ENCODE assay signal across 20 cellular contexts in the genomic region with DNA sequence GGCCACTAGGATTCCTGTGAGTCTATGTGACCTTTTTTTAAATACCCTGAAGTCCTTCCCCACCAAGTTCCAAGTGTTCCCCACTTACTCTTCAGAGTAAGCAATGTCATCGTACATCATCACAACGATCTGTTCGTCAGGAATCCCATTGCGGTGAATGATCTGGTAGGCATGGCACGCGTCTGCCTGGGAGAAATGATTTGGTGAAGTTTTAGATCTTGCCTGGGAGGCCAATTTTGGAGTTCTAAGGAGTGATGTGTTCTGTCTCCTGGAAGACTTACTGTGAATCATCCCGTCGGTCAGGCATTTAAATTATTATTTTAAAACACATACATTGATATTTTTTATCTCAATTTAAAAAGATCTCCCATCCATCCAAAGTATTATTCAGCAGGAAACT. TPM values are rescaled to one million over a fixed set of nuclear protein-coding genes. Genes with fewer than 3 reads are reported as not detected.
DNase-seq lines count a peak whose midpoint lies in the region; ATAC-seq and TF ChIP-seq lines count a peak whose summit lies in the region.
"Had no signal": no experiment of that assay in that cellular context is flagged by ENCODE, and none has a peak within 500 bp of the region (broad histone marks: within the 10 kb centered on the region; RNA-seq: fewer than 3 reads in every experiment).

No MANE protein-coding gene starts in this region.

- POLR2A ChIA-PET in IMR-90 (lab: Charles Lee; ENCODE audit: unreplicated experiment) = no interaction called here

- H4K20me1 ChIP-seq in IMR-90 (ENCODE audit: insufficient read depth, low read length) (no peaks in the 10 kb centered on the region), hepatocyte (ENCODE audit: insufficient read depth, poor library complexity, severe bottlenecking) (no peaks in the 10 kb centered on the region)

- H3K27me3 Mint-ChIP-seq in activated T-helper 1 cell treated with anti-CD3 and anti-CD28 coated beads, Interleukin-12 subunit alpha, Interleukin-12 subunit beta, Interleukin-2, Interleukin-4 antibody, amounts not matched to agents 30 ng/mL and 10 ng/mL and 1 ng/mL, durations not matched to agents 14 hours and 24 hours and 36 hours (ENCODE audit: insufficient read depth) = peaks cover 18% of the 10 kb centered on the region

- no peak overlapping the region for H3K18ac ChIP-seq in IMR-90 (ENCODE audit: low read depth, low read length)

- H3K4me1 Mint-ChIP-seq in activated T-helper 1 cell treated with anti-CD3 and anti-CD28 coated beads, Interleukin-12 subunit alpha, Interleukin-12 subunit beta, Interleukin-2, Interleukin-4 antibody, amounts not matched to agents 30 ng/mL and 10 ng/mL and 1 ng/mL, durations not matched to agents 14 hours and 24 hours and 36 hours (ENCODE audit: low read depth) = peaks cover 4% of the 10 kb centered on the region
- H3K4me1 Mint-ChIP-seq: H9 had no signal

- no peak for TF ChIP-seq RAD21 in IMR-90 (IDR thresholded peaks at IDR 0.05; ENCODE audit: low read length)

- H4K91ac ChIP-seq in IMR-90 (ENCODE audit: insufficient read depth, low read depth, low read length) = no peak overlapping the region

- H4K8ac ChIP-seq in IMR-90 (ENCODE audit: low read depth in 2 of 2, low read length in 2 of 2) = no peak overlapping the region

- dilution Hi-C loops in IMR-90 (cut with HindIII; ENCODE audit: low sequenced_read_pairs, unreplicated experiment) = no loop called here

- no peaks in the 10 kb centered on the region for H3K36me3 Mint-ChIP-seq in activated T-helper 1 cell treated with anti-CD3 and anti-CD28 coated beads, Interleukin-12 subunit alpha, Interleukin-12 subunit beta, Interleukin-2, Interleukin-4 antibody, amounts not matched to agents 30 ng/mL and 10 ng/mL and 1 ng/mL, durations not matched to agents 14 hours and 24 hours and 36 hours (ENCODE audit: low read depth)
- H3K36me3 Mint-ChIP-seq: CD14-positive monocyte had no signal

- H3K9me3 ChIP-seq in IMR-90 (ENCODE audit: control insufficient read depth, insufficient read depth, low read length) (no peaks in the 10 kb centered on the region), hepatocyte (ENCODE audit: low read depth) (no peaks in the 10 kb centered on the region)
- H3K9me3 ChIP-seq: A549, SJSA1 had no signal

- no peak for TF ChIP-seq POLR2A in IMR-90 (IDR thresholded peaks at IDR 0.05; ENCODE audit: low read depth, low read length)

- CTCF ChIA-PET in IMR-90 (lab: Yijun Ruan, JAX) = no interaction called here

- no peak overlapping the region for H2AK5ac ChIP-seq in IMR-90 (ENCODE audit: low read depth, low read length)

- no peak overlapping the region for H2BK120ac ChIP-seq in IMR-90 (ENCODE audit: low read depth, low read length)

- no peak overlapping the region for H2AFZ ChIP-seq in IMR-90 (replicated peaks; ENCODE audit: low read length, poor library complexity)
- H2AFZ ChIP-seq in hepatocyte = no peak overlapping the region
- H2AFZ ChIP-seq: PC-9 had no signal

- ATAC-seq in IMR-90 (ENCODE audit: low read depth) (no peak), HG03175 (IDR thresholded peaks at IDR 0.05; ENCODE audit: unreplicated experiment) (no peak)
- ATAC-seq: A549, GM12878 had no signal

- no peak overlapping the region for H3K27ac Mint-ChIP-seq in activated T-helper 1 cell treated with anti-CD3 and anti-CD28 coated beads, Interleukin-12 subunit alpha, Interleukin-12 subunit beta, Interleukin-2, Interleukin-4 antibody, amounts not matched to agents 30 ng/mL and 10 ng/mL and 1 ng/mL, durations not matched to agents 14 hours and 24 hours and 36 hours
- H3K27ac Mint-ChIP-seq: CD14-positive monocyte had no signal

- no peak overlapping the region for H3K4me3 ChIP-seq in IMR-90 (ENCODE audit: insufficient read depth, low read depth, low read length)
- no peak overlapping the region for H3K4me3 ChIP-seq in hepatocyte
- H3K4me3 ChIP-seq: A549, GM12878, PC-9, SJSA1 had no signal

- TF ChIP-seq CTCF in IMR-90 (conservative IDR thresholded peaks at IDR 0.05; ENCODE audit: low read depth, low read length) (no peak), hepatocyte (IDR thresholded peaks at IDR 0.05; ENCODE audit: poor library complexity) (no peak)

- H3K14ac ChIP-seq in IMR-90 (replicated peaks; ENCODE audit: low read depth, low read length) = no peak overlapping the region

- H3K56ac ChIP-seq in IMR-90 (ENCODE audit: extremely low read depth, insufficient read depth, low read length) = no peak overlapping the region; the same call in 1 of the 2 replicates

- H3K9me3 Mint-ChIP-seq in activated T-helper 1 cell treated with anti-CD3 and anti-CD28 coated beads, Interleukin-12 subunit alpha, Interleukin-12 subunit beta, Interleukin-2, Interleukin-4 antibody, amounts not matched to agents 30 ng/mL and 10 ng/mL and 1 ng/mL, durations not matched to agents 14 hours and 24 hours and 36 hours = no peaks in the 10 kb centered on the region

- no peak overlapping the region for H2AK9ac ChIP-seq in IMR-90 (replicated peaks; ENCODE audit: low read depth, low read length, poor library complexity)

- no peaks in the 10 kb centered on the region for H3K79me1 ChIP-seq in IMR-90 (ENCODE audit: low read depth in 1 of 2, low read length in 2 of 2)

- H3K9ac ChIP-seq in IMR-90 (ENCODE audit: low read depth, low read length) = no peak overlapping the region

- H3K9me2 ChIP-seq in hepatocyte (replicated peaks; ENCODE audit: insufficient read depth) = no peaks in the 10 kb centered on the region

- no peaks in the 10 kb centered on the region for H3K9me1 ChIP-seq in IMR-90 (ENCODE audit: insufficient read depth, low read length)

- H3K23ac ChIP-seq in IMR-90 (ENCODE audit: low read depth, low read length) = no peak overlapping the region

- no peaks in the 10 kb centered on the region for H3K36me3 ChIP-seq in IMR-90 (ENCODE audit: control insufficient read depth, insufficient read depth, low read length)
- no peaks in the 10 kb centered on the region for H3K36me3 ChIP-seq in hepatocyte (replicated peaks; ENCODE audit: insufficient read depth, low read depth)

- no peak overlapping the region for H4K5ac ChIP-seq in IMR-90 (ENCODE audit: low read depth, low read length)

- no TSS peak for BruUV-seq in IMR-90 (replicated peaks; lab: Mats Ljungman, UMichigan)

- H3K27ac ChIP-seq in IMR-90 (ENCODE audit: insufficient read depth, low read length) (no peak overlapping the region), hepatocyte (no peak overlapping the region)
- H3K27ac ChIP-seq: PC-9, SJSA1 had no signal

- no peak overlapping the region for H2BK5ac ChIP-seq in IMR-90 (ENCODE audit: low read depth, low read length, poor library complexity, severe bottlenecking)

- H3K4me3 Mint-ChIP-seq in activated T-helper 1 cell treated with anti-CD3 and anti-CD28 coated beads, Interleukin-12 subunit alpha, Interleukin-12 subunit beta, Interleukin-2, Interleukin-4 antibody, amounts not matched to agents 30 ng/mL and 10 ng/mL and 1 ng/mL, durations not matched to agents 14 hours and 24 hours and 36 hours = no peak overlapping the region
- H3K4me3 Mint-ChIP-seq: CD14-positive monocyte, H9 had no signal

- intact Hi-C loops in IMR-90 (cut with micrococcal nuclease) = no loop called here
- intact Hi-C loops in activated T-helper 1 cell treated with anti-CD3 and anti-CD28 coated beads, Interleukin-12 subunit alpha, Interleukin-12 subunit beta, Interleukin-2, Interleukin-4 antibody, amounts not matched to agents 30 ng/mL and 10 ng/mL and 1 ng/mL, durations not matched to agents 14 hours and 24 hours and 36 hours (cut with micrococcal nuclease) = no loop called here

- H2BK20ac ChIP-seq in IMR-90 (ENCODE audit: low read depth, low read length) = no peak overlapping the region

- H3K4ac ChIP-seq in IMR-90 (ENCODE audit: low read depth, low read length) = no peak overlapping the region

- peak; percentile 22 for DNase-seq in AG20443 (ENCODE audit: low spot score)
- peak; percentile 37 for DNase-seq in IMR-90
- peak; percentile 83 for DNase-seq in fibroblast of peridontal ligament (ENCODE audit: extremely low read depth)
- DNase-seq in stromal cell of bone marrow (ENCODE audit: low read depth) = peak; percentile 67
- no peak for DNase-seq in activated T-helper 1 cell treated with anti-CD3 and anti-CD28 coated beads, Interleukin-12 subunit alpha, Interleukin-12 subunit beta, Interleukin-2, Interleukin-4 antibody, amounts not matched to agents 30 ng/mL and 10 ng/mL and 1 ng/mL, durations not matched to agents 14 hours and 24 hours and 36 hours (ENCODE audit: low spot score)
- DNase-seq in HK-2 (ENCODE audit: unreplicated experiment) = no peak
- no peak for DNase-seq in hepatocyte (ENCODE audit: low spot score)
- DNase-seq: DMS79 treated with DMSO at 0.1 percent for 48 hours, GDM1, H9, NCI-H1417 treated with DMSO at 0.1 percent for 48 hours, NCI-H1930, NCI-H226, NCI-H524, PC-9 had no signal

- peaks cover 12% of the 10 kb centered on the region for H3K79me2 ChIP-seq in hepatocyte

- no peak overlapping the region for H3K4me2 ChIP-seq in IMR-90 (ENCODE audit: low read depth, low read length)
- H3K4me2 ChIP-seq in hepatocyte = no peak overlapping the region
- H3K4me2 ChIP-seq: A549, PC-9 had no signal

- no CpG with 5 or more reads among the region's 8 CpGs for WGBS in IMR-90 (ENCODE audit: extremely low coverage in 2 of 2, insufficient read length in 1 of 2), 2 experiments
- 96% methylated on average over 8 of the region's 8 CpGs for WGBS in hepatocyte (ENCODE audit: low lambda C conversion rate, missing lambda C conversion rate)

- in situ Hi-C loops in IMR-90 (cut with MboI; ENCODE audit: low sequenced_read_pairs) = no loop called here

- peaks cover 6% of the 10 kb centered on the region for H3K4me1 ChIP-seq in IMR-90 (ENCODE audit: control insufficient read depth, insufficient read depth, low read length)
- peaks cover 5% of the 10 kb centered on the region for H3K4me1 ChIP-seq in hepatocyte (ENCODE audit: insufficient read depth)
- H3K4me1 ChIP-seq: SJSA1 had no signal

- H3K27me3 ChIP-seq in IMR-90 (ENCODE audit: control insufficient read depth, insufficient read depth, low read length) (no peaks in the 10 kb centered on the region), hepatocyte (no peaks in the 10 kb centered on the region)
- H3K27me3 ChIP-seq: SJSA1 had no signal

- H2BK15ac ChIP-seq in IMR-90 (ENCODE audit: low read depth, low read length) = no peak overlapping the region

TF ChIP-seq in IMR-90, 13 proteins besides CTCF, POLR2A, EP300 and RAD21 (continues in another document):
- TF ChIP-seq BHLHE40 (IDR thresholded peaks at IDR 0.05; ENCODE audit: low read depth, low read length) (no peak), CEBPB (IDR thresholded peaks at IDR 0.05; ENCODE audit: low read depth, low read length) (no peak), NFE2L2 (IDR thresholded peaks at IDR 0.05; ENCODE audit: low read depth, low read length) (no peak)

RNA-seq across cellular contexts. Expression of a gene that starts 29.8 kb away (rescaled TPM):
- total RNA-seq in IMR-90 (2012; rRNA removed) (18.9 and 19.2 TPM in 2 replicates), hepatocyte (125 and 130 TPM in 2 replicates)
- polyA plus RNA-seq in IMR-90 (2012; rRNA removed) (37.9 and 39.3 TPM in 2 replicates), hepatocyte (139 and 169 TPM in 2 replicates)
- polyA plus RNA-seq in IMR-90 (2012; cell fraction: cytosol; rRNA removed) = 29.3 and 30.0 TPM in 2 replicates
- polyA plus RNA-seq in IMR-90 (2012; cell fraction: nucleus; rRNA removed; ENCODE audit: low replicate concordance) = 23.0 and 24.2 TPM in 2 replicates
- total RNA-seq in activated T-helper 1 cell treated with anti-CD3 and anti-CD28 coated beads, Interleukin-12 subunit alpha, Interleukin-12 subunit beta, Interleukin-2, Interleukin-4 antibody, amounts not matched to agents 30 ng/mL and 10 ng/mL and 1 ng/mL, durations not matched to agents 14 hours and 24 hours and 36 hours = 1.3 and 2.2 TPM in 2 replicates

Comparison
In these comparisons a context has a peak if more than half of its experiments do, and no peak if none do; other contexts are left out.
1. DNase-seq: peak in AG20443 (single experiment), IMR-90 (single experiment), fibroblast of peridontal ligament (single experiment) and stromal cell of bone marrow (single experiment); none in activated T-helper 1 cell treated with anti-CD3 and anti-CD28 coated beads, Interleukin-12 subunit alpha, Interleukin-12 subunit beta, Interleukin-2, Interleukin-4 antibody, amounts not matched to agents 30 ng/mL and 10 ng/mL and 1 ng/mL, durations not matched to agents 14 hours and 24 hours and 36 hours (single experiment), HK-2 (single experiment) and hepatocyte (single experiment).